Comparison of ENCODE assay signal across 8 cellular contexts in the genomic region with DNA sequence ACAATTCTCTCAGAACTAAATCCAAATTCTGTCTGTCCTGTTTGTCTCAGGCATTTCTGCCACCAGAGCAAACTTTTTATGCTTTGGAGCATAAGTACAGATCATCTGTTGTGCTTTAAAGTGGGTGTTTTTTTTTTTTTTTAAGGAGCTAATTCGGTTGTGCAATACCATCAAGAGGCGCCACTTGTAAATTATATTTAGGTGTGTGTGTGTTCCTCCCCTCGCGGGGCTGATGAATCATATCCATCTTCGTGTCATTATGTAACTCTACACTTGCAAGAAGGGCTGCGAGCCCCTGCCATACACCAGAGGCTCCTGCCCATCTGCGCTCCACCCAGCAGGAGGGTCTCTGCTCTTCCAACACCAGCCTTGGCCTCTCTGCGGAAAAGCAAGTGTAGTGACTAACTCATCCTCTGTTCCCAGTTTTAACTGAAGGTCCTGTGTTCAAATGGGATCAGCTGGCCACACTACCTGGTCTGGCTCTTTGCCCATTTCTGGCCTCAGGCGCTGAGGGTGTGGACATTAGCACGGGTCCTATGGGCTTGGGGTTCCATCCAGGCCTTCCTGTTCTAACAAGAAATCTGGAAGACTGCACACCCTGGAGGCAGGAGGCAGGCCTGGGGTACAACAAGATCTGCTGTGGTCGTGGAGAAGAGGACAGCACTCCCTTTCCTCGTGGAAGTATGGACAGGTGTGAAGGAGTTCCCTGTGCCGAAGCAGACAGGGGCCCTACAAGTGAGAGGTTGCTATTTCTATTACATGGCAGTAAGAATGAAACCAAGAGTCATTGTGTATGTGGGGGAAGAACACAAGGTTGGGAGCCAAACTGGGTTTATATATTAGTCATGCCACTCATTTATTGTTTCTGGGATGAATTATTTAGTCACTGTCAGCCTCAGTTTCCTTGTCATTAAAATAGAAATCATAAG.
DNase-seq lines count a peak whose midpoint lies in the region; ATAC-seq and TF ChIP-seq lines count a peak whose summit lies in the region.

No MANE protein-coding gene starts in this region.

- peak; percentile 94 for ATAC-seq in GM18502 (IDR thresholded peaks at IDR 0.05; ENCODE audit: poor library complexity, unreplicated experiment)
- ATAC-seq in GM21381 (IDR thresholded peaks at IDR 0.05; ENCODE audit: unreplicated experiment) = peak; percentile 90
- peak; percentile 86 for ATAC-seq in HG03460 (IDR thresholded peaks at IDR 0.05; ENCODE audit: unreplicated experiment)
- peak; percentile 91 for ATAC-seq in activated T-helper 17 cell treated with anti-CD3 and anti-CD28 coated beads, Interleukin-2, amount 50 U/mL, for 72 hours (replicated peaks)

- H3K36me3 Mint-ChIP-seq in activated T-helper 17 cell treated with anti-CD3 and anti-CD28 coated beads, Interleukin-2, amount 50 U/mL, for 72 hours (ENCODE audit: low read depth) = no peaks in the 10 kb centered on the region
- no peaks in the 10 kb centered on the region for H3K36me3 Mint-ChIP-seq in mesothelial cell of epicardium

- peak overlapping the region; percentile 59 for H3K4me3 Mint-ChIP-seq in activated T-helper 17 cell treated with anti-CD3 and anti-CD28 coated beads, Interleukin-2, amount 50 U/mL, for 72 hours
- peak overlapping the region; percentile 1 for H3K4me3 Mint-ChIP-seq in mesothelial cell of epicardium

- peak overlapping the region; percentile 62 for H3K27ac Mint-ChIP-seq in activated T-helper 17 cell treated with anti-CD3 and anti-CD28 coated beads, Interleukin-2, amount 50 U/mL, for 72 hours
- H3K27ac Mint-ChIP-seq in mesothelial cell of epicardium = peak overlapping the region; percentile 81

- no peak for TF ChIP-seq CTCF in mesothelial cell of epicardium (IDR thresholded peaks at IDR 0.05; ENCODE audit: unreplicated experiment)

- no peak for DNase-seq in mesothelial cell of epicardium (ENCODE audit: low spot score in 2 of 2, unreplicated experiment in 2 of 2)
- DNase-seq in NAMALWA (ENCODE audit: low spot score) = no peak
- DNase-seq in HK-2 (ENCODE audit: unreplicated experiment) = no peak
- DNase-seq in NCI-H2196 treated with DMSO at 0.1 percent for 48 hours (lab: John Stamatoyannopoulos, UW; ENCODE audit: unreplicated experiment) = no peak

- H3K4me1 Mint-ChIP-seq in activated T-helper 17 cell treated with anti-CD3 and anti-CD28 coated beads, Interleukin-2, amount 50 U/mL, for 72 hours = peaks cover 15% of the 10 kb centered on the region
- peaks cover 68% of the 10 kb centered on the region for H3K4me1 Mint-ChIP-seq in mesothelial cell of epicardium

- peaks cover 26% of the 10 kb centered on the region for H3K27me3 Mint-ChIP-seq in activated T-helper 17 cell treated with anti-CD3 and anti-CD28 coated beads, Interleukin-2, amount 50 U/mL, for 72 hours
- no peaks in the 10 kb centered on the region for H3K27me3 Mint-ChIP-seq in mesothelial cell of epicardium (ENCODE audit: low read depth)

- no peaks in the 10 kb centered on the region for H3K9me3 Mint-ChIP-seq in activated T-helper 17 cell treated with anti-CD3 and anti-CD28 coated beads, Interleukin-2, amount 50 U/mL, for 72 hours
- peaks cover 4% of the 10 kb centered on the region for H3K9me3 Mint-ChIP-seq in mesothelial cell of epicardium
